Comparison of ENCODE assay signal across 8 cellular contexts in the genomic region with DNA sequence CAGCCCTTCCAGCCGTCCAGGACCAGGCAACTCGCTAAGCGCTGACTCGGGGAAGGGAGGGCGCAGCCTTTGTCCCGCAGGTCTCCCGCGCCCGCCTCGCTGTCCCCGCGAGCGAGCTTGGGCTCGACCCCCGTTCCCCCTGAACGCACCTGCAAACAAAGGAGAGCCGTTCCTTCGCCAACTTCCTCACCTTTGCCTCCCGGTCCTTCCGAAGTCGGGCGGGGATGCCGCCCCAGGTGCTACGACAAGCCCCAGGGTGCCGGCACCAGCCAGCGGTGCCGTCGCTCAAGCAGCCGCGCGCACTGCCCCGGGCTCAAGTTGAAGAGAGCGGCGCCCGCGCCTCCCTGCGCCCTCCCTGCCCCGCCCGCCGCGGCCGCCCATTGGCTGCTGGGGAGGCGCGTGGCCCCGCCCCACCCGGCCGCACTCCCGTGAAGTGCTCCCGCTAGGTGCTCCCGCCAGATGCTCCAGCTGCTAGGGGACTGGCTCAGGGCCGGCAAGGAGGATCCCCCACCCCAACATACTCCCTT.
DNase-seq lines count a peak whose midpoint lies in the region; ATAC-seq lines count a peak whose summit lies in the region.

No MANE protein-coding gene starts in this region.

- H3K9ac ChIP-seq in muscle layer of colon (ENCODE audit: low read length) = no peak overlapping the region

- H3K36me3 ChIP-seq in esophagus (ENCODE audit: control insufficient read depth in 2 of 2, insufficient read depth in 2 of 2, low read length in 1 of 2) = no peaks in the 10 kb centered on the region
- H3K36me3 ChIP-seq in muscle layer of colon (ENCODE audit: insufficient read depth, low read length) = no peaks in the 10 kb centered on the region

- H3K4me3 ChIP-seq in esophagus (ENCODE audit: low read depth in 1 of 2, low read length in 2 of 2) = peak overlapping the region; percentile 31 to 37
- peak overlapping the region; percentile 24 to 48 for H3K4me3 ChIP-seq in muscle layer of colon (ENCODE audit: low read depth in 1 of 2, low read length in 2 of 2)

- H3K4me1 ChIP-seq in esophagus (ENCODE audit: control insufficient read depth in 2 of 2, insufficient read depth in 2 of 2, low read length in 1 of 2) = peaks cover 3 to 5% of the 10 kb centered on the region in 2 donors
- no peaks in the 10 kb centered on the region for H3K4me1 ChIP-seq in muscle layer of colon (ENCODE audit: insufficient read depth, low read length)

- peak overlapping the region; percentile 71 for H3K4me3 Mint-ChIP-seq in activated CD8-positive, alpha-beta T cell treated with anti-CD3 and anti-CD28 coated beads, Interleukin-2, amount 10 ng/mL, durations not matched to agents 7 days and 5 days

- H3K9me3 Mint-ChIP-seq in activated CD8-positive, alpha-beta T cell treated with anti-CD3 and anti-CD28 coated beads, Interleukin-2, amount 10 ng/mL, durations not matched to agents 7 days and 5 days (ENCODE audit: insufficient read depth) = no peaks in the 10 kb centered on the region

- peaks cover 14% of the 10 kb centered on the region for H3K4me1 Mint-ChIP-seq in activated CD8-positive, alpha-beta T cell treated with anti-CD3 and anti-CD28 coated beads, Interleukin-2, amount 10 ng/mL, durations not matched to agents 7 days and 5 days (ENCODE audit: low read depth)

- CTCF ChIA-PET in activated CD8-positive, alpha-beta T cell treated with anti-CD3 and anti-CD28 coated beads, Interleukin-2, amount 10 ng/mL, durations not matched to agents 7 days and 5 days (lab: Charles Lee) = interaction anchor here (1.2 to 3.9 kb wide), 2 partner anchors 15 to 68 kb away, joined by 4 to 16 read pairs; no protein-coding TSS in a partner anchor

- H3K9me3 ChIP-seq in esophagus (ENCODE audit: control insufficient read depth in 2 of 2, insufficient read depth in 1 of 2, low read depth in 1 of 2, low read length in 1 of 2) = no peaks in the 10 kb centered on the region
- no peaks in the 10 kb centered on the region for H3K9me3 ChIP-seq in muscle layer of colon (ENCODE audit: low read length)

- peaks cover 51% of the 10 kb centered on the region for H3K27me3 Mint-ChIP-seq in activated CD8-positive, alpha-beta T cell treated with anti-CD3 and anti-CD28 coated beads, Interleukin-2, amount 10 ng/mL, durations not matched to agents 7 days and 5 days (ENCODE audit: low read depth)

- H3K27ac ChIP-seq in esophagus (ENCODE audit: low read depth in 2 of 2, low read length in 1 of 2) = no peak overlapping the region
- H3K27ac ChIP-seq in muscle layer of colon (ENCODE audit: low read depth, low read length) = no peak overlapping the region

- ATAC-seq in GM18517 (IDR thresholded peaks at IDR 0.05; ENCODE audit: unreplicated experiment) (peak; percentile 74), HG02852 (IDR thresholded peaks at IDR 0.05; ENCODE audit: unreplicated experiment) (peak; percentile 84), GM18873 (IDR thresholded peaks at IDR 0.05; ENCODE audit: low FRiP score, unreplicated experiment) (no peak)
- peak; percentile 99 for ATAC-seq in activated CD8-positive, alpha-beta T cell treated with anti-CD3 and anti-CD28 coated beads, Interleukin-2, amount 10 ng/mL, durations not matched to agents 7 days and 5 days

- H3K27me3 ChIP-seq in esophagus (ENCODE audit: control insufficient read depth in 1 of 2, insufficient read depth in 2 of 2, low read length in 2 of 2) = no peaks in the 10 kb centered on the region
- H3K27me3 ChIP-seq in muscle layer of colon (ENCODE audit: control insufficient read depth in 1 of 2, insufficient read depth in 2 of 2, low read length in 2 of 2) = no peaks in the 10 kb centered on the region

- H3K36me3 Mint-ChIP-seq in activated CD8-positive, alpha-beta T cell treated with anti-CD3 and anti-CD28 coated beads, Interleukin-2, amount 10 ng/mL, durations not matched to agents 7 days and 5 days (ENCODE audit: low read depth) = no peaks in the 10 kb centered on the region

- WGBS in esophagus, 2 donors = 10 to 25% methylated on average over 49 to 51 of the region's 51 CpGs

- H3K27ac Mint-ChIP-seq in activated CD8-positive, alpha-beta T cell treated with anti-CD3 and anti-CD28 coated beads, Interleukin-2, amount 10 ng/mL, durations not matched to agents 7 days and 5 days = no peak overlapping the region

- POLR2A ChIA-PET in activated CD8-positive, alpha-beta T cell treated with anti-CD3 and anti-CD28 coated beads, Interleukin-2, amount 10 ng/mL, durations not matched to agents 7 days and 5 days (lab: Charles Lee) = no interaction called here

- peak; percentile 94 for DNase-seq in NCI-H2196 (lab: John Stamatoyannopoulos, UW; ENCODE audit: unreplicated experiment)
- DNase-seq in activated CD8-positive, alpha-beta T cell treated with anti-CD3 and anti-CD28 coated beads, Interleukin-2, amount 10 ng/mL, durations not matched to agents 7 days and 5 days = peak; percentile 68
- peak; percentile 3 for DNase-seq in stimulated activated naive CD4-positive, alpha-beta T cell treated with Interleukin-2 at 50 U/mL for 16 hours (lab: John Stamatoyannopoulos, UW)

Comparison
In these comparisons a context has a peak if more than half of its experiments do, and no peak if none do; other contexts are left out.
1. DNase-seq: peak in every context shown above with its lines; median percentile 94 in NCI-H2196; 68 in activated CD8-positive, alpha-beta T cell treated with anti-CD3 and anti-CD28 coated beads, Interleukin-2, amount 10 ng/mL, durations not matched to agents 7 days and 5 days; 3 in stimulated activated naive CD4-positive, alpha-beta T cell treated with Interleukin-2 at 50 U/mL for 16 hours.